ENCODE assay signal across 9 cellular contexts in genomic region chr12:85076688-85077430, GRCh38. TPM values are rescaled to one million over a fixed set of nuclear protein-coding genes. Genes with fewer than 3 reads are reported as not detected.
A peak's percentile ranks its signal among the peaks of the same experiment; 100 is the strongest.
DNase-seq lines count a peak whose midpoint lies in the region; ATAC-seq, FAIRE-seq and TF ChIP-seq lines count a peak whose summit lies in the region.
"Had no signal": no experiment of that assay in that cellular context is flagged by ENCODE, and none has a peak within 500 bp of the region (broad histone marks: within the 10 kb centered on the region; RNA-seq: fewer than 3 reads in every experiment).

No MANE protein-coding gene starts in this region.

- no peak overlapping the region for H3K27ac ChIP-seq in HepG2 (ENCODE audit: extremely low read length, insufficient read depth, low read length)

- POLR2A ChIA-PET in HepG2 (lab: Yijun Ruan, JAX): no interaction called here

- in situ Hi-C loops in HepG2 (cut with HindIII; ENCODE audit: extremely low pct_ligation_motif_present, low pct_unique_long_range_greater_than_20kb): no loop called here

- no peak overlapping the region for H2AFZ ChIP-seq in HepG2 (ENCODE audit: low read length)

- no peak for TF ChIP-seq EP300 in HepG2 (IDR thresholded peaks at IDR 0.05; ENCODE audit: low read depth in 2 of 2, low read length in 2 of 2)
- no peak for TF ChIP-seq EP300 in HepG2 (CRISPR knock-in tag; IDR thresholded peaks at IDR 0.05; ENCODE audit: borderline replicate concordance)

- ATAC-seq in GM18868 (IDR thresholded peaks at IDR 0.05; ENCODE audit: unreplicated experiment): peak; percentile 82
- peak; percentile 88 for ATAC-seq in HG03378 (IDR thresholded peaks at IDR 0.05; ENCODE audit: unreplicated experiment)
- ATAC-seq in HepG2: peak; percentile 84
- ATAC-seq in HG03571 (IDR thresholded peaks at IDR 0.05; ENCODE audit: unreplicated experiment): no peak
- ATAC-seq in HG03280 (IDR thresholded peaks at IDR 0.05; ENCODE audit: unreplicated experiment): no peak

- no peak for TF ChIP-seq RAD21 in HepG2 (CRISPR knock-in tag; IDR thresholded peaks at IDR 0.05)

- no peak overlapping the region for H3K9ac ChIP-seq in HepG2 (ENCODE audit: insufficient read depth, low read depth, low read length)

- peak; percentile 40 for FAIRE-seq in HepG2 (lab: Jason Lieb, UNC)

- CTCF ChIA-PET in HepG2 (lab: Yijun Ruan, JAX; ENCODE audit: low intra/inter-chr PET ratio, low total read pairs): interaction anchor here (1.6 kb wide), 1 partner anchor 372 kb away, joined by 9 read pairs; no protein-coding TSS in a partner anchor

- H3K4me2 ChIP-seq in HepG2 (ENCODE audit: low read depth, low read length): no peak overlapping the region

- no peak overlapping the region for H3K4me3 ChIP-seq in HepG2 (replicated peaks in 1 of 3; ENCODE audit: insufficient read depth in 1 of 3, low read depth in 2 of 3, low read length in 3 of 3)

- DNase-seq in AG09319 (ENCODE audit: extremely low read depth, low read depth) (peak; percentile 62), NCI-H345 (lab: John Stamatoyannopoulos, UW) (peak; percentile 63), astrocyte of the hippocampus (ENCODE audit: low read depth, low spot score) (peak; percentile 92), HepG2 (ENCODE audit: low spot score) (peak; percentile 43)

- H3K4me1 ChIP-seq in HepG2 (ENCODE audit: insufficient read depth, low read length): no peaks in the 10 kb centered on the region

- 7% methylated on average over 1 of the region's 1 CpG for WGBS in HepG2 (ENCODE audit: low lambda C conversion rate)

- H3K9me3 ChIP-seq in HepG2 (ENCODE audit: low read length): no peaks in the 10 kb centered on the region

- TF ChIP-seq CTCF in AG09319 (IDR thresholded peaks at IDR 0.05; ENCODE audit: low read depth, low read length) (peak; percentile 53), HepG2 (CRISPR knock-in tag; IDR thresholded peaks at IDR 0.05) (peak; percentile 53)

- H3K27me3 ChIP-seq in HepG2 (ENCODE audit: control insufficient read depth in 1 of 2, insufficient read depth in 2 of 2, low read length in 2 of 2): no peaks in the 10 kb centered on the region

- H3K36me3 ChIP-seq in HepG2 (replicated peaks in 1 of 2; ENCODE audit: control insufficient read depth in 1 of 2, insufficient read depth in 2 of 2, low read length in 2 of 2): no peaks in the 10 kb centered on the region

- no peaks in the 10 kb centered on the region for H4K20me1 ChIP-seq in HepG2 (ENCODE audit: insufficient read depth, low read length)

- no peaks in the 10 kb centered on the region for H3K79me2 ChIP-seq in HepG2 (ENCODE audit: insufficient read depth, low read length)

- BruUV-seq in HepG2 (replicated peaks; lab: Mats Ljungman, UMichigan): no TSS peak

- intact Hi-C loops in HepG2 (cut with micrococcal nuclease; ENCODE audit: unreplicated experiment): no loop called here

- TF ChIP-seq POLR2A in HepG2 (IDR thresholded peaks at IDR 0.05; ENCODE audit: insufficient read depth in 1 of 2, low read depth in 2 of 2, low read length in 2 of 2): no peak

TF ChIP-seq in HepG2, 621 proteins besides CTCF, POLR2A, EP300 and RAD21 (continues in another document):
- TF ChIP-seq HINFP (CRISPR knock-in tag; IDR thresholded peaks at IDR 0.05; ENCODE audit: low read depth): no peak
- TF ChIP-seq SOX6 (IDR thresholded peaks at IDR 0.05): no peak
- no peak for TF ChIP-seq SOX6 (CRISPR knock-in tag; IDR thresholded peaks at IDR 0.05)
- TF ChIP-seq ZNF543 (CRISPR knock-in tag; IDR thresholded peaks at IDR 0.05): no peak
- TF ChIP-seq ZNF432 (CRISPR knock-in tag; IDR thresholded peaks at IDR 0.05; ENCODE audit: borderline replicate concordance): no peak
- no peak for TF ChIP-seq ZNF335 (CRISPR knock-in tag; IDR thresholded peaks at IDR 0.05)
- no peak for TF ChIP-seq NFKBIZ (CRISPR knock-in tag; IDR thresholded peaks at IDR 0.05)
- TF ChIP-seq ZNF746 (CRISPR knock-in tag; IDR thresholded peaks at IDR 0.05): no peak
- TF ChIP-seq PRMT3 (CRISPR knock-in tag; IDR thresholded peaks at IDR 0.05; ENCODE audit: borderline replicate concordance, low read depth): no peak
- TF ChIP-seq SMC3 (IDR thresholded peaks at IDR 0.05; ENCODE audit: low read length): peak; percentile 20; the same call in 1 of the 2 replicates
- TF ChIP-seq GTF3A (CRISPR knock-in tag; conservative IDR thresholded peaks at IDR 0.05): no peak
- TF ChIP-seq ADNP (CRISPR knock-in tag; IDR thresholded peaks at IDR 0.05): no peak
- TF ChIP-seq TFDP2 (CRISPR knock-in tag; IDR thresholded peaks at IDR 0.05): no peak

RNA-seq across cellular contexts. Expression of gene LRRIQ1, which starts 40.7 kb away (rescaled TPM):
- total RNA-seq in HepG2 (2016; rRNA removed; fragmentation: Illumina TruSeq; extraction: Trizol): not detected in 2 replicates
- total RNA-seq in HepG2 (2016; cell fraction: cytosol; rRNA removed; fragmentation: Illumina TruSeq; extraction: Trizol; ENCODE audit: low read depth): not detected in 2 replicates
- total RNA-seq in HepG2 (2016; cell fraction: insoluble cytoplasmic fraction; rRNA removed; fragmentation: Illumina TruSeq; extraction: Trizol): 0.24 TPM in 1 of 2 replicates, not detected in the other
- total RNA-seq in HepG2 (2016; cell fraction: membrane; rRNA removed; fragmentation: Illumina TruSeq; extraction: Trizol): 0.03 TPM in 1 of 2 replicates, not detected in the other
- 0.31 and 1.1 TPM in 2 replicates for total RNA-seq in HepG2 (2016; cell fraction: nucleus; rRNA removed; fragmentation: Illumina TruSeq; extraction: Trizol)
- polyA plus RNA-seq in HepG2 (2011; rRNA removed): not detected in 2 replicates
- polyA plus RNA-seq in HepG2 (2011; cell fraction: cytosol; rRNA removed): not detected in 2 replicates
- polyA plus RNA-seq in HepG2 (2011; cell fraction: nucleus; rRNA removed): not detected in 2 replicates
- not detected in 2 replicates for polyA plus RNA-seq in HepG2 (2012)
- not detected in 2 replicates for polyA plus RNA-seq in HepG2 (2016; cell fraction: cytosol; fragmentation: Illumina TruSeq; extraction: Trizol; ENCODE audit: low read depth)
- 0.37 TPM in 1 of 2 replicates, not detected in the other for polyA plus RNA-seq in HepG2 (2016; cell fraction: insoluble cytoplasmic fraction; fragmentation: Illumina TruSeq; extraction: Trizol; ENCODE audit: low read depth)
- polyA plus RNA-seq in HepG2 (2016; cell fraction: membrane; fragmentation: Illumina TruSeq; extraction: Trizol; ENCODE audit: low read depth): not detected in 2 replicates
- polyA plus RNA-seq in HepG2 (2016; cell fraction: nucleus; fragmentation: Illumina TruSeq; extraction: Trizol; ENCODE audit: insufficient read depth, low read depth): 0.16 and 0.59 TPM in 2 replicates
- polyA minus RNA-seq in HepG2 (2011; rRNA and poly(A)+ RNA removed; ENCODE audit: low replicate concordance): 0.82 TPM in 1 of 2 replicates, not detected in the other
- polyA minus RNA-seq in HepG2 (2011; cell fraction: cytosol; rRNA and poly(A)+ RNA removed): not detected in 2 replicates
- polyA minus RNA-seq in HepG2 (2011; cell fraction: nucleus; rRNA and poly(A)+ RNA removed): 0.13 TPM in 1 of 2 replicates, not detected in the other

RNA-seq across cellular contexts. Expression of gene TSPAN19, which starts 40.8 kb away (rescaled TPM):
- total RNA-seq in HepG2 (2016; rRNA removed; fragmentation: Illumina TruSeq; extraction: Trizol): not detected in 2 replicates
- total RNA-seq in HepG2 (2016; cell fraction: cytosol; rRNA removed; fragmentation: Illumina TruSeq; extraction: Trizol; ENCODE audit: low read depth): not detected in 2 replicates
- total RNA-seq in HepG2 (2016; cell fraction: insoluble cytoplasmic fraction; rRNA removed; fragmentation: Illumina TruSeq; extraction: Trizol): not detected in 2 replicates
- total RNA-seq in HepG2 (2016; cell fraction: membrane; rRNA removed; fragmentation: Illumina TruSeq; extraction: Trizol): not detected in 2 replicates
- not detected in 2 replicates for total RNA-seq in HepG2 (2016; cell fraction: nucleus; rRNA removed; fragmentation: Illumina TruSeq; extraction: Trizol)
- polyA plus RNA-seq in HepG2 (2011; rRNA removed): not detected in 2 replicates
- polyA plus RNA-seq in HepG2 (2011; cell fraction: cytosol; rRNA removed): not detected in 2 replicates
- not detected in 2 replicates for polyA plus RNA-seq in HepG2 (2011; cell fraction: nucleus; rRNA removed)
- not detected in 2 replicates for polyA plus RNA-seq in HepG2 (2012)
- polyA plus RNA-seq in HepG2 (2016; cell fraction: cytosol; fragmentation: Illumina TruSeq; extraction: Trizol; ENCODE audit: low read depth): not detected in 2 replicates
- polyA plus RNA-seq in HepG2 (2016; cell fraction: insoluble cytoplasmic fraction; fragmentation: Illumina TruSeq; extraction: Trizol; ENCODE audit: low read depth): not detected in 2 replicates
- not detected in 2 replicates for polyA plus RNA-seq in HepG2 (2016; cell fraction: membrane; fragmentation: Illumina TruSeq; extraction: Trizol; ENCODE audit: low read depth)
- polyA plus RNA-seq in HepG2 (2016; cell fraction: nucleus; fragmentation: Illumina TruSeq; extraction: Trizol; ENCODE audit: insufficient read depth, low read depth): not detected in 2 replicates
- 0.80 TPM in 1 of 2 replicates, not detected in the other for polyA minus RNA-seq in HepG2 (2011; rRNA and poly(A)+ RNA removed; ENCODE audit: low replicate concordance)
- not detected in 2 replicates for polyA minus RNA-seq in HepG2 (2011; cell fraction: cytosol; rRNA and poly(A)+ RNA removed)
- not detected in 2 replicates for polyA minus RNA-seq in HepG2 (2011; cell fraction: nucleus; rRNA and poly(A)+ RNA removed)
- total RNA-seq: mononuclear cell had no signal

Comparison
In these comparisons a context has a peak if more than half of its experiments do, and no peak if none do; other contexts are left out.
1. ATAC-seq: peak in GM18868 (single experiment), HG03378 (single experiment) and HepG2 (single experiment); none in HG03571 (single experiment) and HG03280 (single experiment).
2. Peak in every context shown above with its lines, with median percentiles within 50 percentile points of each other: DNase-seq.